ENCODE assay signal across 22 cellular contexts in genomic region chr9:93491593-93492232, GRCh38. TPM values are rescaled to one million over a fixed set of nuclear protein-coding genes. Genes with fewer than 3 reads are reported as not detected.
DNase-seq lines count a peak whose midpoint lies in the region; ATAC-seq and TF ChIP-seq lines count a peak whose summit lies in the region.
"Had no signal": no experiment of that assay in that cellular context is flagged by ENCODE, and none has a peak within 500 bp of the region (broad histone marks: within the 10 kb centered on the region; RNA-seq: fewer than 3 reads in every experiment).

No MANE protein-coding gene starts in this region.

- no peak overlapping the region for H3K27ac ChIP-seq in mammary epithelial cell (ENCODE audit: insufficient read depth, low read depth, low read length)
- H3K27ac ChIP-seq: 22Rv1, SK-N-MC had no signal

- no peaks in the 10 kb centered on the region for H4K20me1 ChIP-seq in mammary epithelial cell (ENCODE audit: insufficient read depth, low read length)

- no peak overlapping the region for H2AFZ ChIP-seq in mammary epithelial cell (ENCODE audit: low read depth, low read length)

- H3K36me3 Mint-ChIP-seq in MCF 10A (ENCODE audit: insufficient read depth, unreplicated experiment) = peaks cover 43% of the 10 kb centered on the region
- peaks cover 57% of the 10 kb centered on the region for H3K36me3 Mint-ChIP-seq in stimulated activated effector memory CD8-positive, alpha-beta T cell treated with anti-CD3 and anti-CD28 coated beads, Interleukin-12 subunit alpha, Interleukin-12 subunit beta, amount 100 ng/mL, for 72 hours

- POLR2A ChIA-PET in MCF 10A (lab: Yijun Ruan, JAX) = interaction anchor here (1.7 kb wide), 1 partner anchor 38 kb away, joined by 5 read pairs; the partner anchor contains the start of gene FAM120AOS

- H3K9me3 Mint-ChIP-seq in MCF 10A (ENCODE audit: unreplicated experiment) = no peaks in the 10 kb centered on the region
- no peaks in the 10 kb centered on the region for H3K9me3 Mint-ChIP-seq in stimulated activated effector memory CD8-positive, alpha-beta T cell treated with anti-CD3 and anti-CD28 coated beads, Interleukin-12 subunit alpha, Interleukin-12 subunit beta, amount 100 ng/mL, for 72 hours
- H3K9me3 Mint-ChIP-seq: IgD-negative memory B cell had no signal

- no TSS peak for BruUV-seq in MCF 10A (replicated peaks; lab: Mats Ljungman, UMichigan)
- BruUV-seq in mammary epithelial cell (replicated peaks; lab: Mats Ljungman, UMichigan) = no TSS peak

- dilution Hi-C loops in mammary epithelial cell (cut with HindIII; ENCODE audit: low sequenced_read_pairs) = no loop called here

- intact Hi-C loops in MCF 10A (cut with micrococcal nuclease) = no loop called here
- intact Hi-C loops in mammary epithelial cell (cut with micrococcal nuclease) = loop anchor here (5.0 kb wide), 1 partner anchor 39 kb away; the partner anchor contains the start of genes FAM120A and FAM120AOS

- no peaks in the 10 kb centered on the region for H3K4me1 Mint-ChIP-seq in MCF 10A (ENCODE audit: insufficient read depth, unreplicated experiment)
- H3K4me1 Mint-ChIP-seq in stimulated activated effector memory CD8-positive, alpha-beta T cell treated with anti-CD3 and anti-CD28 coated beads, Interleukin-12 subunit alpha, Interleukin-12 subunit beta, amount 100 ng/mL, for 72 hours = peaks cover 61% of the 10 kb centered on the region

- CTCF ChIA-PET in MCF 10A (lab: Yijun Ruan, JAX) = interaction anchor here (0.7 kb wide), 1 partner anchor 727 kb away, joined by 4 read pairs; no protein-coding TSS in a partner anchor
- CTCF ChIA-PET in mammary epithelial cell (lab: Charles Lee; ENCODE audit: low non-redundant PET) = no interaction called here

- no peaks in the 10 kb centered on the region for H3K27me3 ChIP-seq in mammary epithelial cell (ENCODE audit: insufficient read depth, low read length)
- no peaks in the 10 kb centered on the region for H3K27me3 ChIP-seq in adipocyte (replicated peaks; ENCODE audit: control insufficient read depth, insufficient read depth, low read length)

- in situ Hi-C loops in mammary epithelial cell (cut with MboI; ENCODE audit: low sequenced_read_pairs in 2 of 2) = no loop called here

- no peaks in the 10 kb centered on the region for H3K27me3 Mint-ChIP-seq in MCF 10A (ENCODE audit: insufficient read depth, unreplicated experiment)
- H3K27me3 Mint-ChIP-seq: B cell, IgD-negative memory B cell had no signal

- H3K4me2 ChIP-seq in mammary epithelial cell (ENCODE audit: insufficient read depth, low read depth, low read length) = no peak overlapping the region

- no peak overlapping the region for H3K4me3 Mint-ChIP-seq in MCF 10A (ENCODE audit: unreplicated experiment)
- H3K4me3 Mint-ChIP-seq in stimulated activated effector memory CD8-positive, alpha-beta T cell treated with anti-CD3 and anti-CD28 coated beads, Interleukin-12 subunit alpha, Interleukin-12 subunit beta, amount 100 ng/mL, for 72 hours = no peak overlapping the region
- H3K4me3 Mint-ChIP-seq: B cell, CD14-positive monocyte, IgD-negative memory B cell had no signal

- TF ChIP-seq CTCF in MCF 10A (IDR thresholded peaks at IDR 0.05; ENCODE audit: unreplicated experiment) = no peak
- no peak for TF ChIP-seq CTCF in mammary epithelial cell (conservative IDR thresholded peaks at IDR 0.05 in 1 of 2, IDR thresholded peaks at IDR 0.05 in 1 of 2; ENCODE audit: extremely low read depth in 1 of 2, insufficient read depth in 1 of 2, low read depth in 1 of 2, low read length in 2 of 2)
- TF ChIP-seq CTCF in fibroblast of villous mesenchyme (IDR thresholded peaks at IDR 0.05; ENCODE audit: insufficient read depth, low read depth, low read length) = no peak

- H3K79me2 ChIP-seq in mammary epithelial cell (ENCODE audit: insufficient read depth, low read length) = peaks cover 94% of the 10 kb centered on the region

- DNase-seq in MCF 10A (ENCODE audit: unreplicated experiment) (no peak), mammary epithelial cell (no peak), adipocyte (ENCODE audit: low read depth) (peak; percentile 32), fibroblast of villous mesenchyme (ENCODE audit: low read depth) (peak; percentile 87), GF-D8 (lab: John Stamatoyannopoulos, UW) (no peak), T-helper 9 cell (no peak)
- no peak for DNase-seq in stimulated activated effector memory CD8-positive, alpha-beta T cell treated with anti-CD3 and anti-CD28 coated beads, Interleukin-12 subunit alpha, Interleukin-12 subunit beta, amount 100 ng/mL, for 72 hours (ENCODE audit: low spot score in 2 of 2)
- DNase-seq: DMS53, GDM1, Karpas-422, NCI-H1048, NCI-H1417 treated with DMSO at 0.1 percent for 48 hours, NCI-H187, NCI-H446, NCI-H526, SHP77 had no signal

- H3K9me3 ChIP-seq in mammary epithelial cell (replicated peaks; ENCODE audit: insufficient read depth, low read length) = no peaks in the 10 kb centered on the region
- H3K9me3 ChIP-seq in adipocyte (ENCODE audit: control insufficient read depth, low read length) = no peaks in the 10 kb centered on the region

- H3K27ac Mint-ChIP-seq in MCF 10A (ENCODE audit: low read depth, unreplicated experiment) = peak overlapping the region; percentile 42
- H3K27ac Mint-ChIP-seq in stimulated activated effector memory CD8-positive, alpha-beta T cell treated with anti-CD3 and anti-CD28 coated beads, Interleukin-12 subunit alpha, Interleukin-12 subunit beta, amount 100 ng/mL, for 72 hours = peak overlapping the region; percentile 54
- H3K27ac Mint-ChIP-seq: B cell had no signal

- 97% methylated on average over 3 of the region's 3 CpGs for WGBS in mammary epithelial cell (ENCODE audit: low coverage, missing lambda C conversion rate)

- no peaks in the 10 kb centered on the region for H3K4me1 ChIP-seq in mammary epithelial cell (ENCODE audit: insufficient read depth, low read length)
- peaks cover 7% of the 10 kb centered on the region for H3K4me1 ChIP-seq in adipocyte (ENCODE audit: control insufficient read depth, insufficient read depth, low read length)

- H3K4me3 ChIP-seq in mammary epithelial cell (replicated peaks in 1 of 3; ENCODE audit: insufficient read depth in 1 of 3, low read depth in 2 of 3, low read length in 3 of 3) (no peak overlapping the region), adipocyte (ENCODE audit: low read length) (no peak overlapping the region), fibroblast of villous mesenchyme (ENCODE audit: low read depth, low read length) (no peak overlapping the region)
- H3K4me3 ChIP-seq: SK-N-MC had no signal

- no peak overlapping the region for H3K9ac ChIP-seq in mammary epithelial cell (ENCODE audit: insufficient read depth, low read length)
- H3K9ac ChIP-seq in adipocyte (ENCODE audit: low read length) = no peak overlapping the region

- no peak for ATAC-seq in stimulated activated effector memory CD8-positive, alpha-beta T cell treated with anti-CD3 and anti-CD28 coated beads, Interleukin-12 subunit alpha, Interleukin-12 subunit beta, amount 100 ng/mL, for 72 hours
- no peak for ATAC-seq in GM21447 (IDR thresholded peaks at IDR 0.05; ENCODE audit: unreplicated experiment)

- H3K36me3 ChIP-seq in mammary epithelial cell (ENCODE audit: insufficient read depth, low read length) = peaks cover 12% of the 10 kb centered on the region
- H3K36me3 ChIP-seq in adipocyte (ENCODE audit: control insufficient read depth, insufficient read depth, low read length, severe bottlenecking) = peaks cover 28% of the 10 kb centered on the region

RNA-seq across cellular contexts. Expression of gene FAM120AOS, which starts 38.3 kb away (rescaled TPM):
- total RNA-seq in MCF 10A (2022) (47.4 and 50.1 TPM in 2 replicates), mammary epithelial cell (10 to 100 TPM; 29.3 to 32.5 TPM), fibroblast of villous mesenchyme (42.5 and 43.6 TPM in 2 replicates)
- 22.2 TPM for polyA plus RNA-seq in mammary epithelial cell
- 2.9 TPM for polyA minus RNA-seq in mammary epithelial cell

RNA-seq across cellular contexts. Expression of gene FAM120A, which starts 40.2 kb away (rescaled TPM):
- 152 and 162 TPM in 2 replicates for total RNA-seq in MCF 10A (2022)
- total RNA-seq in mammary epithelial cell = 100 to 1,000 TPM; 100 to 116 TPM
- 84.7 TPM for polyA plus RNA-seq in mammary epithelial cell
- 168 TPM for polyA minus RNA-seq in mammary epithelial cell
- total RNA-seq in fibroblast of villous mesenchyme = 116 and 185 TPM in 2 replicates

Comparison
In these comparisons a context has a peak if more than half of its experiments do, and no peak if none do; other contexts are left out.
1. DNase-seq: peak in adipocyte (single experiment) and fibroblast of villous mesenchyme (single experiment); none in MCF 10A (single experiment), mammary epithelial cell (single experiment), stimulated activated effector memory CD8-positive, alpha-beta T cell treated with anti-CD3 and anti-CD28 coated beads, Interleukin-12 subunit alpha, Interleukin-12 subunit beta, amount 100 ng/mL, for 72 hours (0 of 2), GF-D8 (single experiment) and T-helper 9 cell (single experiment).